13 cellular contexts compared by ENCODE assay signal in the genomic region with DNA sequence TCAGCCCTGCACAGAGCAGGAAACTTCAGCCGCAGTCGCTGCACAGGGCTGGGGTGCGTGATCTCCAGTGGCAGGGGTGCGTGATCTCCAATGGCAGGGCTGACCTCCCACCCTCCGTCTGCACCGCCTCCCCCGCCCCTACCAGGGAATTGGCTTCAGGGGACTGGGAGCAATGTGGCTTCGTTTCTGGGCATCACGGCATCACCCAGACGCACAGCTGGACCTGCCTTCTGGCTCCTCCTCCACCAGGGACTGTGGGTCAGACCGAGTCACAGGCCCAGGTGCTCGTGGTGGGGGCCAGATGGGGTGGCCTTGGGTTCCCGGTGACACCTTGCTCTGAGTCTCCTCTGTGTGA. TPM values are rescaled to one million over a fixed set of nuclear protein-coding genes. Genes with fewer than 3 reads are reported as not detected.
DNase-seq lines count a peak whose midpoint lies in the region; ATAC-seq and TF ChIP-seq lines count a peak whose summit lies in the region.
"Had no signal": no experiment of that assay in that cellular context is flagged by ENCODE, and none has a peak within 500 bp of the region (broad histone marks: within the 10 kb centered on the region; RNA-seq: fewer than 3 reads in every experiment).

No MANE protein-coding gene starts in this region.

- no peaks in the 10 kb centered on the region for H3K79me2 ChIP-seq in SK-N-SH (ENCODE audit: insufficient read depth)

- no peak for TF ChIP-seq EP300 in SK-N-SH (IDR thresholded peaks at IDR 0.05; ENCODE audit: borderline replicate concordance in 1 of 2, low read depth in 1 of 2, low read length in 1 of 2)

- ATAC-seq in SK-N-SH treated with all-trans-retinoic acid at 6 μM for 48 hours (no peak), HG03342 (IDR thresholded peaks at IDR 0.05; ENCODE audit: unreplicated experiment) (no peak)

- H3K4me2 ChIP-seq in SK-N-SH = no peak overlapping the region

- POLR2A ChIA-PET in SK-N-SH (lab: Yijun Ruan, JAX) = no interaction called here

- TF ChIP-seq RAD21 in SK-N-SH (IDR thresholded peaks at IDR 0.05; ENCODE audit: low read length) = no peak

- no peak overlapping the region for H3K4me3 ChIP-seq in SK-N-SH (ENCODE audit: low read depth in 2 of 2, low read length in 1 of 2)

- no peak for TF ChIP-seq CTCF in SK-N-SH (IDR thresholded peaks at IDR 0.05)
- no peak for TF ChIP-seq CTCF in HFFc6 (IDR thresholded peaks at IDR 0.05)

- peaks cover 9% of the 10 kb centered on the region; the same call in 1 of the 2 replicates for H3K36me3 Mint-ChIP-seq in HFFc6 (ENCODE audit: low read depth)
- H3K36me3 Mint-ChIP-seq in activated naive CD8-positive, alpha-beta T cell treated with anti-CD3 and anti-CD28 coated beads for 36 hours = peaks cover 54% of the 10 kb centered on the region

- H3K27me3 Mint-ChIP-seq in HFFc6 (ENCODE audit: insufficient read depth) = peaks cover 8% of the 10 kb centered on the region
- H3K27me3 Mint-ChIP-seq in activated naive CD8-positive, alpha-beta T cell treated with anti-CD3 and anti-CD28 coated beads for 36 hours = no peaks in the 10 kb centered on the region

- H3K9ac ChIP-seq in SK-N-SH = no peak overlapping the region

- 90% methylated on average over 9 of the region's 13 CpGs for WGBS in SK-N-SH (ENCODE audit: low lambda C conversion rate)

- H3K27me3 ChIP-seq in SK-N-SH (ENCODE audit: insufficient read depth) = peaks cover 9% of the 10 kb centered on the region; the same call in 1 of the 2 replicates

- intact Hi-C loops in posterior vena cava (cut with DNase I) = no loop called here

- H3K36me3 ChIP-seq in SK-N-SH (replicated peaks in 1 of 2; ENCODE audit: control insufficient read depth in 1 of 2, insufficient read depth in 2 of 2, low read length in 1 of 2) = no peaks in the 10 kb centered on the region
- H3K36me3 ChIP-seq: neutrophil had no signal

- no peak overlapping the region for H3K4me3 Mint-ChIP-seq in HFFc6
- peak overlapping the region; percentile 66 for H3K4me3 Mint-ChIP-seq in activated naive CD8-positive, alpha-beta T cell treated with anti-CD3 and anti-CD28 coated beads for 36 hours

- H3K9me2 ChIP-seq in SK-N-SH = no peaks in the 10 kb centered on the region

- H3K9me3 Mint-ChIP-seq in HFFc6 = no peaks in the 10 kb centered on the region
- no peaks in the 10 kb centered on the region for H3K9me3 Mint-ChIP-seq in activated naive CD8-positive, alpha-beta T cell treated with anti-CD3 and anti-CD28 coated beads for 36 hours

- CTCF ChIA-PET in SK-N-SH (lab: Yijun Ruan, JAX) = interaction anchor here (1.0 kb wide), 1 partner anchor 74 kb away, joined by 3 read pairs; no protein-coding TSS in a partner anchor

- DNase-seq in SK-N-SH = peak; percentile 36
- no peak for DNase-seq in HFFc6
- no peak for DNase-seq in activated naive CD8-positive, alpha-beta T cell treated with anti-CD3 and anti-CD28 coated beads for 36 hours
- peak; percentile 64 for DNase-seq in posterior vena cava (ENCODE audit: low spot score)
- no peak for DNase-seq in germinal center (ENCODE audit: low spot score)
- no peak for DNase-seq in RPMI8226
- DNase-seq: activated effector memory CD4-positive, alpha-beta T cell treated with Interleukin-2 at 50 U/mL for 16 hours; NCI-H1436; NK-92 treated with Interleukin-12 subunit alpha and Interleukin-12 subunit beta, amount 100 ng/mL, for 24 hours; stimulated activated naive CD4-positive, alpha-beta T cell treated with Interleukin-2 at 50 U/mL for 16 hours had no signal

- H3K4me1 ChIP-seq in SK-N-SH (ENCODE audit: control insufficient read depth in 1 of 2, insufficient read depth in 2 of 2, low read depth in 1 of 2, low read length in 1 of 2) = peaks cover 0 to 10% of the 10 kb centered on the region in 2 experiments; a peak in 1 of 4 replicates

- H3F3A ChIP-seq in SK-N-SH (replicated peaks; ENCODE audit: insufficient read depth) = no peaks in the 10 kb centered on the region

- H3K27ac ChIP-seq in SK-N-SH (ENCODE audit: low read depth in 2 of 2, low read length in 1 of 2) = no peak overlapping the region
- H3K27ac ChIP-seq: neutrophil had no signal

- H3K27ac Mint-ChIP-seq in HFFc6 = peak overlapping the region; percentile 70
- peak overlapping the region; percentile 90 for H3K27ac Mint-ChIP-seq in activated naive CD8-positive, alpha-beta T cell treated with anti-CD3 and anti-CD28 coated beads for 36 hours

- H2AFZ ChIP-seq in SK-N-SH (ENCODE audit: low read depth) = no peak overlapping the region

- H3K4me1 Mint-ChIP-seq in HFFc6 (ENCODE audit: low read depth) = peaks cover 63% of the 10 kb centered on the region
- H3K4me1 Mint-ChIP-seq in activated naive CD8-positive, alpha-beta T cell treated with anti-CD3 and anti-CD28 coated beads for 36 hours = peaks cover 68% of the 10 kb centered on the region

- H4K20me1 ChIP-seq in SK-N-SH (ENCODE audit: insufficient read depth) = no peaks in the 10 kb centered on the region

- no peaks in the 10 kb centered on the region for H3K9me3 ChIP-seq in SK-N-SH
- H3K9me3 ChIP-seq: neutrophil had no signal

TF ChIP-seq in SK-N-SH, 30 proteins besides CTCF, POLR2A, EP300 and RAD21 (continues in another document):
- TF ChIP-seq NFIC (IDR thresholded peaks at IDR 0.05; ENCODE audit: borderline replicate concordance) (no peak), MEF2A (IDR thresholded peaks at IDR 0.05; ENCODE audit: borderline replicate concordance, low read depth) (no peak), FOXM1 (IDR thresholded peaks at IDR 0.05; ENCODE audit: low read depth) (no peak), SIN3A (IDR thresholded peaks at IDR 0.05; ENCODE audit: borderline replicate concordance, low read depth, low read length) (no peak), JUND (IDR thresholded peaks at IDR 0.05) (no peak)
- TF ChIP-seq, protein P1, sequence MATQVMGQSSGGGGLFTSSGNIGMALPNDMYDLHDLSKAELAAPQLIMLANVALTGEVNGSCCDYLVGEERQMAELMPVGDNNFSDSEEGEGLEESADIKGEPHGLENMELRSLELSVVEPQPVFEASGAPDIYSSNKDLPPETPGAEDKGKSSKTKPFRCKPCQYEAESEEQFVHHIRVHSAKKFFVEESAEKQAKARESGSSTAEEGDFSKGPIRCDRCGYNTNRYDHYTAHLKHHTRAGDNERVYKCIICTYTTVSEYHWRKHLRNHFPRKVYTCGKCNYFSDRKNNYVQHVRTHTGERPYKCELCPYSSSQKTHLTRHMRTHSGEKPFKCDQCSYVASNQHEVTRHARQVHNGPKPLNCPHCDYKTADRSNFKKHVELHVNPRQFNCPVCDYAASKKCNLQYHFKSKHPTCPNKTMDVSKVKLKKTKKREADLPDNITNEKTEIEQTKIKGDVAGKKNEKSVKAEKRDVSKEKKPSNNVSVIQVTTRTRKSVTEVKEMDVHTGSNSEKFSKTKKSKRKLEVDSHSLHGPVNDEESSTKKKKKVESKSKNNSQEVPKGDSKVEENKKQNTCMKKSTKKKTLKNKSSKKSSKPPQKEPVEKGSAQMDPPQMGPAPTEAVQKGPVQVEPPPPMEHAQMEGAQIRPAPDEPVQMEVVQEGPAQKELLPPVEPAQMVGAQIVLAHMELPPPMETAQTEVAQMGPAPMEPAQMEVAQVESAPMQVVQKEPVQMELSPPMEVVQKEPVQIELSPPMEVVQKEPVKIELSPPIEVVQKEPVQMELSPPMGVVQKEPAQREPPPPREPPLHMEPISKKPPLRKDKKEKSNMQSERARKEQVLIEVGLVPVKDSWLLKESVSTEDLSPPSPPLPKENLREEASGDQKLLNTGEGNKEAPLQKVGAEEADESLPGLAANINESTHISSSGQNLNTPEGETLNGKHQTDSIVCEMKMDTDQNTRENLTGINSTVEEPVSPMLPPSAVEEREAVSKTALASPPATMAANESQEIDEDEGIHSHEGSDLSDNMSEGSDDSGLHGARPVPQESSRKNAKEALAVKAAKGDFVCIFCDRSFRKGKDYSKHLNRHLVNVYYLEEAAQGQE (IDR thresholded peaks at IDR 0.05; ENCODE audit: low read depth, low read length) = no peak

TF ChIP-seq in SK-N-SH treated with all-trans-retinoic acid at 6 μM for 48 hours, 23 proteins besides CTCF, POLR2A, EP300 and RAD21:
- no peak for TF ChIP-seq ZNF565 (CRISPR knock-in tag; conservative IDR thresholded peaks at IDR 0.05; ENCODE audit: low read depth)
- no peak for TF ChIP-seq ZNF8 (CRISPR knock-in tag; IDR thresholded peaks at IDR 0.05)
- TF ChIP-seq, protein P2, sequence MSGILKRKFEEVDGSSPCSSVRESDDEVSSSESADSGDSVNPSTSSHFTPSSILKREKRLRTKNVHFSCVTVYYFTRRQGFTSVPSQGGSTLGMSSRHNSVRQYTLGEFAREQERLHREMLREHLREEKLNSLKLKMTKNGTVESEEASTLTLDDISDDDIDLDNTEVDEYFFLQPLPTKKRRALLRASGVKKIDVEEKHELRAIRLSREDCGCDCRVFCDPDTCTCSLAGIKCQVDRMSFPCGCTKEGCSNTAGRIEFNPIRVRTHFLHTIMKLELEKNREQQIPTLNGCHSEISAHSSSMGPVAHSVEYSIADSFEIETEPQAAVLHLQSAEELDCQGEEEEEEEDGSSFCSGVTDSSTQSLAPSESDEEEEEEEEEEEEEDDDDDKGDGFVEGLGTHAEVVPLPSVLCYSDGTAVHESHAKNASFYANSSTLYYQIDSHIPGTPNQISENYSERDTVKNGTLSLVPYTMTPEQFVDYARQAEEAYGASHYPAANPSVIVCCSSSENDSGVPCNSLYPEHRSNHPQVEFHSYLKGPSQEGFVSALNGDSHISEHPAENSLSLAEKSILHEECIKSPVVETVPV (CRISPR knock-in tag; IDR thresholded peaks at IDR 0.05) = no peak
- no peak for TF ChIP-seq TCF4 (CRISPR knock-in tag; IDR thresholded peaks at IDR 0.05; ENCODE audit: borderline replicate concordance)
- no peak for TF ChIP-seq TOX (CRISPR knock-in tag; IDR thresholded peaks at IDR 0.05; ENCODE audit: borderline replicate concordance)
- TF ChIP-seq, protein P3, sequence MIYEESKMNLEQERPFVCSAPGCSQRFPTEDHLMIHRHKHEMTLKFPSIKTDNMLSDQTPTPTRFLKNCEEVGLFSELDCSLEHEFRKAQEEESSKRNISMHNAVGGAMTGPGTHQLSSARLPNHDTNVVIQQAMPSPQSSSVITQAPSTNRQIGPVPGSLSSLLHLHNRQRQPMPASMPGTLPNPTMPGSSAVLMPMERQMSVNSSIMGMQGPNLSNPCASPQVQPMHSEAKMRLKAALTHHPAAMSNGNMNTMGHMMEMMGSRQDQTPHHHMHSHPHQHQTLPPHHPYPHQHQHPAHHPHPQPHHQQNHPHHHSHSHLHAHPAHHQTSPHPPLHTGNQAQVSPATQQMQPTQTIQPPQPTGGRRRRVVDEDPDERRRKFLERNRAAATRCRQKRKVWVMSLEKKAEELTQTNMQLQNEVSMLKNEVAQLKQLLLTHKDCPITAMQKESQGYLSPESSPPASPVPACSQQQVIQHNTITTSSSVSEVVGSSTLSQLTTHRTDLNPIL (CRISPR knock-in tag; IDR thresholded peaks at IDR 0.05; ENCODE audit: low read depth) = no peak

RNA-seq across cellular contexts. Expression of a gene that starts 51.0 kb away (rescaled TPM):
- 0.71 and 0.99 TPM in 2 replicates for polyA plus RNA-seq in SK-N-SH (2012; rRNA removed)
- polyA plus RNA-seq in SK-N-SH (2012; cell fraction: cytosol; rRNA removed) = 0.40 and 0.49 TPM in 2 replicates
- polyA plus RNA-seq in SK-N-SH (2012; cell fraction: nucleus; rRNA removed) = 3.2 and 3.3 TPM in 2 replicates
- 10 to 100 TPM; 30.9 to 55.7 (median 51.9) TPM for total RNA-seq in HFFc6 (2021; fragmentation: NEBNext Ultra II Directional; extraction: Animal tissue kit (Norgen Biotek cat#: 25700))
- 10 to 100 TPM; 24.0 to 26.6 TPM for total RNA-seq in activated naive CD8-positive, alpha-beta T cell treated with anti-CD3 and anti-CD28 coated beads for 36 hours
- 1 to 10 TPM in 1 of 2 donors, under 1 TPM in 1; 0.69 to 2.9 TPM for total RNA-seq in posterior vena cava

Comparison
In these comparisons a context has a peak if more than half of its experiments do, and no peak if none do; other contexts are left out.
1. DNase-seq: peak in SK-N-SH (single experiment) and posterior vena cava (single experiment); none in HFFc6 (single experiment), activated naive CD8-positive, alpha-beta T cell treated with anti-CD3 and anti-CD28 coated beads for 36 hours (single experiment), germinal center (single experiment) and RPMI8226 (single experiment).
2. RNA of a gene that starts 51.0 kb away (total RNA-seq): 30.9 to 55.7 TPM in HFFc6 and 24.0 to 26.6 TPM in activated naive CD8-positive, alpha-beta T cell treated with anti-CD3 and anti-CD28 coated beads for 36 hours; 0.69 to 2.9 TPM in posterior vena cava; every median in the first group is over 4 times any median in the second.